8 cellular contexts compared by ENCODE assay signal in genomic region chr9:131394464-131395026, GRCh38. TPM values are rescaled to one million over a fixed set of nuclear protein-coding genes. Genes with fewer than 3 reads are reported as not detected.
DNase-seq lines count a peak whose midpoint lies in the region; ATAC-seq and TF ChIP-seq lines count a peak whose summit lies in the region.

No MANE protein-coding gene starts in this region.

- peak overlapping the region; percentile 96 for H3K27ac Mint-ChIP-seq in osteocyte (ENCODE audit: unreplicated experiment)

- no peak for TF ChIP-seq RAD21 in HCT116 (IDR thresholded peaks at IDR 0.05; ENCODE audit: low read depth)

- peak; percentile 54 for DNase-seq in GM10248 (ENCODE audit: extremely low spot score)
- DNase-seq in HCT116 (ENCODE audit: low read depth, low spot score) = no peak
- DNase-seq in NT2/D1 (ENCODE audit: low read depth, low spot score) = no peak
- DNase-seq in activated naive CD4-positive, alpha-beta T cell (lab: John Stamatoyannopoulos, UW) = peak in 3 of 4 experiments; percentile 23 to 47 (median 32)
- peak; percentile 20 for DNase-seq in foreskin melanocyte
- peak; percentile 88 for DNase-seq in osteocyte (ENCODE audit: extremely low spot score, unreplicated experiment)
- DNase-seq in GF-D8 (lab: John Stamatoyannopoulos, UW) = no peak
- no peak for DNase-seq in medulla oblongata (ENCODE audit: extremely low spot score)

- peak overlapping the region; percentile 85 for H3K9ac ChIP-seq in HCT116 (ENCODE audit: low read length)
- peak overlapping the region; percentile 91 for H3K9ac ChIP-seq in NT2/D1 (ENCODE audit: insufficient read length, low read depth)

- POLR2A ChIA-PET in GM10248 (lab: Yijun Ruan, JAX) (no interaction called here), HCT116 (lab: Charles Lee) (interaction anchor here (1.2 kb wide), 1 partner anchor 21 kb away, joined by 3 read pairs; no protein-coding TSS in a partner anchor)

- H3K4me1 Mint-ChIP-seq in osteocyte (ENCODE audit: unreplicated experiment) = peaks cover 46% of the 10 kb centered on the region

- peak overlapping the region; percentile 61 to 77 for H3K4me3 ChIP-seq in HCT116 (replicated peaks in 1 of 2; ENCODE audit: low read depth in 1 of 2, low read length in 2 of 2)
- H3K4me3 ChIP-seq in NT2/D1 (ENCODE audit: insufficient read length, low read depth) = peak overlapping the region; percentile 74

- peaks cover 33% of the 10 kb centered on the region; the same call in 1 of the 2 replicates for H4K20me1 ChIP-seq in HCT116 (ENCODE audit: insufficient read depth)

- ATAC-seq in HCT116 = peak; percentile 31

- intact Hi-C loops in HCT116 (cut with micrococcal nuclease) = no loop called here

- H3K27me3 ChIP-seq in HCT116 (ENCODE audit: insufficient read depth, low read length) (no peaks in the 10 kb centered on the region), NT2/D1 (ENCODE audit: insufficient read depth, insufficient read length) (no peaks in the 10 kb centered on the region)

- no TSS peak for BruUV-seq in HCT116 (replicated peaks; lab: Mats Ljungman, UMichigan)

- no peaks in the 10 kb centered on the region; a peak in 1 of 4 replicates for H3K36me3 ChIP-seq in HCT116 (ENCODE audit: control insufficient read depth in 1 of 2, insufficient read depth in 2 of 2, low read length in 2 of 2)
- peaks cover 15% of the 10 kb centered on the region for H3K36me3 ChIP-seq in NT2/D1 (ENCODE audit: insufficient read depth, insufficient read length, low read length)

- H3K4me2 ChIP-seq in HCT116 (ENCODE audit: low read length) = peak overlapping the region; percentile 83

- H3K4me3 Mint-ChIP-seq in osteocyte (ENCODE audit: unreplicated experiment) = peak overlapping the region; percentile 91

- H3K9me3 Mint-ChIP-seq in osteocyte (ENCODE audit: unreplicated experiment) = no peaks in the 10 kb centered on the region

- RAD21 ChIA-PET in HCT116 (lab: Charles Lee; ENCODE audit: low non-redundant PET in 1 of 2, low total read pairs in 2 of 2, uncharacterized antibody in 2 of 2, unreplicated experiment in 2 of 2) = no interaction called here

- H3K27ac ChIP-seq in HCT116 (ENCODE audit: low read depth, low read length) = peak overlapping the region; percentile 90

- CTCF ChIA-PET in GM10248 (lab: Yijun Ruan, JAX) (no interaction called here), HCT116 (lab: Charles Lee) (no interaction called here)

- no peaks in the 10 kb centered on the region for H3K27me3 Mint-ChIP-seq in osteocyte (ENCODE audit: unreplicated experiment)

- no peak for TF ChIP-seq POLR2A in HCT116 (IDR thresholded peaks at IDR 0.05; ENCODE audit: borderline replicate concordance, extremely low read depth, insufficient read depth, insufficient read length)

- no peaks in the 10 kb centered on the region for H3K36me3 Mint-ChIP-seq in osteocyte (ENCODE audit: unreplicated experiment)

- no peaks in the 10 kb centered on the region for H3K9me2 ChIP-seq in HCT116 (ENCODE audit: insufficient read depth)

- no peak for TF ChIP-seq CTCF in GM10248 (IDR thresholded peaks at IDR 0.05; ENCODE audit: control extremely low read depth, extremely low read depth, low read depth, missing control alignments)
- no peak for TF ChIP-seq CTCF in HCT116 (IDR thresholded peaks at IDR 0.05 in 2 of 3, conservative IDR thresholded peaks at IDR 0.05 in 1 of 3; ENCODE audit: borderline replicate concordance in 1 of 3, insufficient read depth in 1 of 3, low read depth in 2 of 3, low read length in 2 of 3)
- no peak for TF ChIP-seq CTCF in osteocyte (IDR thresholded peaks at IDR 0.05)

- peaks cover 42 to 48% of the 10 kb centered on the region in 2 experiments for H3K4me1 ChIP-seq in HCT116 (ENCODE audit: control insufficient read depth in 1 of 2, insufficient read depth in 2 of 2, low read length in 2 of 2)
- peaks cover 12% of the 10 kb centered on the region for H3K4me1 ChIP-seq in NT2/D1 (ENCODE audit: insufficient read depth, insufficient read length)

- no peaks in the 10 kb centered on the region for H3K9me3 ChIP-seq in HCT116 (ENCODE audit: control insufficient read depth in 1 of 2, insufficient read depth in 1 of 2, low read depth in 1 of 2, low read length in 2 of 2)
- no peaks in the 10 kb centered on the region for H3K9me3 ChIP-seq in NT2/D1 (ENCODE audit: insufficient read depth, low read length)

- no peak overlapping the region for H2AFZ ChIP-seq in HCT116 (ENCODE audit: low read depth, low read length, poor library complexity, severe bottlenecking)

- H3K79me2 ChIP-seq in HCT116 (ENCODE audit: insufficient read depth, low read length) = peaks cover 51% of the 10 kb centered on the region

TF ChIP-seq in HCT116, 20 proteins besides CTCF, POLR2A, EP300 and RAD21:
- TF ChIP-seq ATF3 (IDR thresholded peaks at IDR 0.05) (no peak), ZFX (IDR thresholded peaks at IDR 0.05) (peak; percentile 92)
TF ChIP-seq in HCT116: peak in this region for 1.

RNA-seq across cellular contexts. Expression of gene PRRC2B, which starts 0.7 kb away (rescaled TPM):
- total RNA-seq in HCT116 (2021; ENCODE audit: unreplicated experiment) (170 TPM), osteocyte (285 and 290 TPM in 2 replicates)
- polyA plus RNA-seq in HCT116 (2012) = 59.0 and 60.8 TPM in 2 replicates

Comparison
In these comparisons a context has a peak if more than half of its experiments do, and no peak if none do; other contexts are left out.
1. DNase-seq: peak in GM10248 (single experiment), activated naive CD4-positive, alpha-beta T cell (3 of 4), foreskin melanocyte (single experiment) and osteocyte (single experiment); none in HCT116 (single experiment), NT2/D1 (single experiment), GF-D8 (single experiment) and medulla oblongata (single experiment).